Comparison of ENCODE assay signal across 1 cellular context in genomic region chr16:88378836-88379693, GRCh38.
TF ChIP-seq lines count a peak whose summit lies in the region.

No MANE protein-coding gene starts in this region.

TF ChIP-seq in SK-N-SH, 30 proteins besides CTCF, POLR2A, EP300 and RAD21 (continued from another document):
- no peak for TF ChIP-seq ZBTB33 (IDR thresholded peaks at IDR 0.05; ENCODE audit: borderline replicate concordance, low read depth)
- no peak for TF ChIP-seq SMC3 (IDR thresholded peaks at IDR 0.05; ENCODE audit: low read depth, low read length)
- no peak for TF ChIP-seq SIN3A (IDR thresholded peaks at IDR 0.05; ENCODE audit: borderline replicate concordance, low read depth, low read length)
- no peak for TF ChIP-seq JUND (IDR thresholded peaks at IDR 0.05)
- TF ChIP-seq NRF1 (IDR thresholded peaks at IDR 0.05; ENCODE audit: low read depth, low read length) = no peak
- TF ChIP-seq GABPA (IDR thresholded peaks at IDR 0.05; ENCODE audit: low read depth) = no peak
- no peak for TF ChIP-seq FOSL2 (IDR thresholded peaks at IDR 0.05; ENCODE audit: borderline replicate concordance, low read depth)
- TF ChIP-seq CHD2 (IDR thresholded peaks at IDR 0.05; ENCODE audit: low read length, partially characterized antibody) = no peak
- TF ChIP-seq USF2 (IDR thresholded peaks at IDR 0.05; ENCODE audit: borderline replicate concordance, low read depth, low read length) = no peak
- TF ChIP-seq MEF2A (IDR thresholded peaks at IDR 0.05; ENCODE audit: borderline replicate concordance, low read depth) = no peak
- no peak for TF ChIP-seq RXRA (IDR thresholded peaks at IDR 0.05; ENCODE audit: borderline replicate concordance, low read depth)
